In genomic region chr7:28060371-28060950, GRCh38 we compare ENCODE assay signal across 23 cellular contexts.
"Had no signal": no experiment of that assay in that cellular context is flagged by ENCODE, and none has a peak within 500 bp of the region (broad histone marks: within the 10 kb centered on the region; RNA-seq: fewer than 3 reads in every experiment).

No MANE protein-coding gene starts in this region.

- FAIRE-seq: bronchial epithelial cell, TTC549 had no signal

- H3K27ac Mint-ChIP-seq: activated B cell treated with CpG ODN at 0.5 μM for 24 hours; activated naive CD4-positive, alpha-beta T cell treated with anti-CD3 and anti-CD28 coated beads, Interleukin-2, amount 10 ng/mL, durations not matched to agents 7 days and 5 days; activated naive CD8-positive, alpha-beta T cell treated with anti-CD3 and anti-CD28 coated beads, Interleukin-2, amount 50 U/mL, for 24 hours; stimulated activated memory B cell treated with anti-CD40 and anti-IgM and Interleukin-4, amounts not matched to agents 10 μg/mL and 1 μg/mL and 100 μg/mL, for 72 hours; T-helper 2 cell treated with Interferon-gamma antibody and Interleukin-4, amounts not matched to agents 5 μg/mL and 100 μg/mL, for 36 hours had no signal

- H3K27me3 ChIP-seq: gastroesophageal sphincter, heart right ventricle, right atrium auricular region had no signal

- H3K27me3 Mint-ChIP-seq: activated B cell treated with CpG ODN at 0.5 μM for 24 hours; activated naive CD8-positive, alpha-beta T cell treated with anti-CD3 and anti-CD28 coated beads, Interleukin-2, amount 50 U/mL, for 24 hours; natural killer cell treated with Interleukin-12 subunit alpha and Interleukin-12 subunit beta and Interleukin-15 and Interleukin-18, amount 100 ng/mL, for 72 hours; stimulated activated memory B cell treated with anti-CD40 and anti-IgM and Interleukin-4, amounts not matched to agents 10 μg/mL and 1 μg/mL and 100 μg/mL, for 72 hours had no signal

- H3K9me3 Mint-ChIP-seq: activated B cell treated with CpG ODN at 0.5 μM for 24 hours; activated naive CD4-positive, alpha-beta T cell treated with anti-CD3 and anti-CD28 coated beads, Interleukin-2, amount 10 ng/mL, durations not matched to agents 7 days and 5 days; natural killer cell treated with Interleukin-12 subunit alpha and Interleukin-12 subunit beta and Interleukin-15 and Interleukin-18, amount 100 ng/mL, for 72 hours; T-helper 2 cell treated with Interferon-gamma antibody and Interleukin-4, amounts not matched to agents 5 μg/mL and 100 μg/mL, for 36 hours had no signal

- H3K27ac ChIP-seq: gastroesophageal sphincter, heart right ventricle, right atrium auricular region had no signal

- ATAC-seq: activated naive CD8-positive, alpha-beta T cell treated with anti-CD3 and anti-CD28 coated beads, Interleukin-2, amount 50 U/mL, for 24 hours; gastroesophageal sphincter; heart right ventricle; natural killer cell treated with Interleukin-12 subunit alpha and Interleukin-12 subunit beta and Interleukin-15 and Interleukin-18, amount 100 ng/mL, for 72 hours; stimulated activated memory B cell treated with anti-CD40 and anti-IgM and Interleukin-4, amounts not matched to agents 10 μg/mL and 1 μg/mL and 100 μg/mL, for 72 hours had no signal

- H3K36me3 Mint-ChIP-seq: activated naive CD4-positive, alpha-beta T cell treated with anti-CD3 and anti-CD28 coated beads, Interleukin-2, amount 10 ng/mL, durations not matched to agents 7 days and 5 days; natural killer cell treated with Interleukin-12 subunit alpha and Interleukin-12 subunit beta and Interleukin-15 and Interleukin-18, amount 100 ng/mL, for 72 hours had no signal

- H3K4me3 ChIP-seq: gastroesophageal sphincter, heart right ventricle, right atrium auricular region had no signal

- H3K9me3 ChIP-seq: gastroesophageal sphincter, right atrium auricular region had no signal

- H3K4me3 Mint-ChIP-seq: activated B cell treated with CpG ODN at 0.5 μM for 24 hours; activated naive CD4-positive, alpha-beta T cell treated with anti-CD3 and anti-CD28 coated beads, Interleukin-2, amount 10 ng/mL, durations not matched to agents 7 days and 5 days; activated naive CD8-positive, alpha-beta T cell treated with anti-CD3 and anti-CD28 coated beads, Interleukin-2, amount 50 U/mL, for 24 hours; natural killer cell treated with Interleukin-12 subunit alpha and Interleukin-12 subunit beta and Interleukin-15 and Interleukin-18, amount 100 ng/mL, for 72 hours; stimulated activated memory B cell treated with anti-CD40 and anti-IgM and Interleukin-4, amounts not matched to agents 10 μg/mL and 1 μg/mL and 100 μg/mL, for 72 hours; T-helper 2 cell treated with Interferon-gamma antibody and Interleukin-4, amounts not matched to agents 5 μg/mL and 100 μg/mL, for 36 hours had no signal

- DNase-seq: activated B cell treated with CpG ODN at 0.5 μM for 24 hours; activated CD4-positive, alpha-beta T cell treated with anti-CD3 and anti-CD28 coated beads for 48 hours; activated CD8-positive, alpha-beta memory T cell treated with anti-CD3 and anti-CD28 coated beads, Interleukin-2, amount 50 U/mL, for 4 hours; activated effector memory CD4-positive, alpha-beta T cell treated with Interleukin-2 at 50 U/mL for 16 hours; activated naive CD4-positive, alpha-beta T cell treated with anti-CD3 and anti-CD28 coated beads, Interleukin-2, amount 10 ng/mL, durations not matched to agents 7 days and 5 days; activated naive CD8-positive, alpha-beta T cell treated with anti-CD3 and anti-CD28 coated beads, Interleukin-2, amount 50 U/mL, for 24 hours; activated T-cell treated with anti-CD3 and anti-CD28 coated beads, Interleukin-2, amount 50 U/mL, for 48 hours; aorta; cerebellar nuclear complex; cortex of kidney; effector CD4-positive, alpha-beta T cell; heart right ventricle; mesendoderm; posterior cingulate gyrus; small intestine; stimulated activated CD4-positive, alpha-beta T cell treated with anti-CD3 and anti-CD28 coated beads, Interleukin-4, amount 100 ng/mL, for 4 hours had no signal

- H3K4me1 Mint-ChIP-seq: activated naive CD4-positive, alpha-beta T cell treated with anti-CD3 and anti-CD28 coated beads, Interleukin-2, amount 10 ng/mL, durations not matched to agents 7 days and 5 days had no signal

- H3K36me3 ChIP-seq: gastroesophageal sphincter, heart right ventricle, right atrium auricular region had no signal
